8 cellular contexts compared by ENCODE assay signal in the genomic region with DNA sequence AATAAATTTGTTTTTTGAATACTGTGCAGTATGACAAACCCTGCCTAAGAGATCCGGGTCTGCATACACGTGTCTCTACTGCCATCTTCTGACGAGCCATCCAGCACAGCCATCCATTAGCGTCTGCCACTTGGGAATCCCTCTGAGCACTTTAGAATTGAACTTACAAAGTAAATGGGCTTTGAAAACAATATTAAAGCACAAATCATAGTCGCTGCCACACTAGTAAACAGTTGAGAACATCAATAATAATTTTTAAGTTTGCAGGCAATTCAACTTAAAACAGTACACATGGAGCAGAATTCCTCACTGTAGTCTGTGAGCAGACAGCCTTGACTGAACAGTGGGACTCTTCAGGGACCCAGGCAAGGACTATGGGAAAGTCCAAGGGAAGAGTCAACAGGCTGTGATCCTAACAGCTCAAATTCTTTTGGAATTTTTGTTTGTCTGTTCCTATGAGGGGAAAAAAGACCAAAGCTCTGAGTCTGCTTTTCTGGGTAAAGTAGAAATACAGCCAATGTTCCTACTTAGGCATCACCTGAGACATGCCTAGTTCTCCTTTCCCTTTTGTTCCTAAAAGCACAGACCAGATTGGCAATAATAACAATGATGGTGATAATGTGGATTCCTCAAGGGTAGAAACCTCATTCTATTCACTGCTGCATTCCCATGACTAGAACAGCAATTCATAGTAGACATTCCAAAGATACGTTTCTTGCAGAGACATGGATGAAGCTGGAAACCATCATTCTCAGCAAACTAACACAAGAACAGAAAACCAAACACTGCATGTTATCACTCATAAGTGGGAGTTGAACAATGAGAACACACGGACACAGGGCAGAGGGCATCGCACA.
DNase-seq lines count a peak whose midpoint lies in the region; ATAC-seq, FAIRE-seq and TF ChIP-seq lines count a peak whose summit lies in the region.

No MANE protein-coding gene starts in this region.

- peak; percentile 51 for ATAC-seq in GM19455 (IDR thresholded peaks at IDR 0.05; ENCODE audit: unreplicated experiment)
- peak; percentile 50 for ATAC-seq in HG03457 (IDR thresholded peaks at IDR 0.05; ENCODE audit: unreplicated experiment)
- peak; percentile 86 for ATAC-seq in activated CD8-positive, alpha-beta T cell treated with anti-CD3 and anti-CD28 coated beads, Interleukin-2, amount 10 ng/mL, durations not matched to agents 7 days and 5 days

- no peak for FAIRE-seq in D721Med (lab: Jason Lieb, UNC)

- CTCF ChIA-PET in activated CD8-positive, alpha-beta T cell treated with anti-CD3 and anti-CD28 coated beads, Interleukin-2, amount 10 ng/mL, durations not matched to agents 7 days and 5 days (lab: Charles Lee), result interaction anchor here (0.9 to 2.5 kb wide), 5 partner anchors 11 to 171 kb away, joined by 3 to 13 read pairs (median 3); no protein-coding TSS in a partner anchor

- peaks cover 5% of the 10 kb centered on the region for H3K4me1 Mint-ChIP-seq in activated CD8-positive, alpha-beta T cell treated with anti-CD3 and anti-CD28 coated beads, Interleukin-2, amount 10 ng/mL, durations not matched to agents 7 days and 5 days (ENCODE audit: low read depth)
- H3K4me1 Mint-ChIP-seq in endothelial cell (ENCODE audit: unreplicated experiment), result peaks cover under 1% of the 10 kb centered on the region
- peaks cover 8% of the 10 kb centered on the region for H3K4me1 Mint-ChIP-seq in stimulated activated naive CD8-positive, alpha-beta T cell treated with anti-CD3 and anti-CD28 coated beads, Interleukin-15, Interleukin-2, amounts not matched to agents 100 ng/mL and 50 ng/mL, for 24 hours (ENCODE audit: low read depth)

- TF ChIP-seq CTCF in D721Med (IDR thresholded peaks at IDR 0.05; ENCODE audit: insufficient read depth, missing control alignments) (peak; percentile 98), endothelial cell (IDR thresholded peaks at IDR 0.05; ENCODE audit: unreplicated experiment) (peak; percentile 54)

- H3K9me3 Mint-ChIP-seq in activated CD8-positive, alpha-beta T cell treated with anti-CD3 and anti-CD28 coated beads, Interleukin-2, amount 10 ng/mL, durations not matched to agents 7 days and 5 days (ENCODE audit: insufficient read depth), result no peaks in the 10 kb centered on the region
- no peaks in the 10 kb centered on the region for H3K9me3 Mint-ChIP-seq in endothelial cell (ENCODE audit: unreplicated experiment)
- no peaks in the 10 kb centered on the region for H3K9me3 Mint-ChIP-seq in stimulated activated naive CD8-positive, alpha-beta T cell treated with anti-CD3 and anti-CD28 coated beads, Interleukin-15, Interleukin-2, amounts not matched to agents 100 ng/mL and 50 ng/mL, for 24 hours

- no peak for DNase-seq in D721Med (ENCODE audit: insufficient read length, low spot score)
- peak; percentile 60 for DNase-seq in NCI-H526 treated with DMSO at 0.1 percent for 48 hours (lab: John Stamatoyannopoulos, UW)
- peak; percentile 68 for DNase-seq in activated CD8-positive, alpha-beta T cell treated with anti-CD3 and anti-CD28 coated beads, Interleukin-2, amount 10 ng/mL, durations not matched to agents 7 days and 5 days
- peak; percentile 67 for DNase-seq in endothelial cell (ENCODE audit: low spot score)
- DNase-seq in mucosa of gallbladder (ENCODE audit: low spot score), result peak; percentile 76

- H3K27me3 Mint-ChIP-seq in activated CD8-positive, alpha-beta T cell treated with anti-CD3 and anti-CD28 coated beads, Interleukin-2, amount 10 ng/mL, durations not matched to agents 7 days and 5 days (ENCODE audit: low read depth), result peaks cover 5% of the 10 kb centered on the region
- H3K27me3 Mint-ChIP-seq in endothelial cell (ENCODE audit: unreplicated experiment), result peaks cover 10% of the 10 kb centered on the region
- H3K27me3 Mint-ChIP-seq in stimulated activated naive CD8-positive, alpha-beta T cell treated with anti-CD3 and anti-CD28 coated beads, Interleukin-15, Interleukin-2, amounts not matched to agents 100 ng/mL and 50 ng/mL, for 24 hours, result peaks cover 4% of the 10 kb centered on the region

- H3K36me3 Mint-ChIP-seq in activated CD8-positive, alpha-beta T cell treated with anti-CD3 and anti-CD28 coated beads, Interleukin-2, amount 10 ng/mL, durations not matched to agents 7 days and 5 days (ENCODE audit: low read depth), result no peaks in the 10 kb centered on the region
- no peaks in the 10 kb centered on the region for H3K36me3 Mint-ChIP-seq in endothelial cell (ENCODE audit: low read depth, unreplicated experiment)
- H3K36me3 Mint-ChIP-seq in stimulated activated naive CD8-positive, alpha-beta T cell treated with anti-CD3 and anti-CD28 coated beads, Interleukin-15, Interleukin-2, amounts not matched to agents 100 ng/mL and 50 ng/mL, for 24 hours (ENCODE audit: low read depth), result no peaks in the 10 kb centered on the region

- no peak overlapping the region for H3K27ac Mint-ChIP-seq in activated CD8-positive, alpha-beta T cell treated with anti-CD3 and anti-CD28 coated beads, Interleukin-2, amount 10 ng/mL, durations not matched to agents 7 days and 5 days
- H3K27ac Mint-ChIP-seq in endothelial cell (ENCODE audit: unreplicated experiment), result no peak overlapping the region
- peak overlapping the region; percentile 10 for H3K27ac Mint-ChIP-seq in stimulated activated naive CD8-positive, alpha-beta T cell treated with anti-CD3 and anti-CD28 coated beads, Interleukin-15, Interleukin-2, amounts not matched to agents 100 ng/mL and 50 ng/mL, for 24 hours

- no peak overlapping the region for H3K4me3 Mint-ChIP-seq in activated CD8-positive, alpha-beta T cell treated with anti-CD3 and anti-CD28 coated beads, Interleukin-2, amount 10 ng/mL, durations not matched to agents 7 days and 5 days
- H3K4me3 Mint-ChIP-seq in endothelial cell (ENCODE audit: unreplicated experiment), result no peak overlapping the region
- H3K4me3 Mint-ChIP-seq in stimulated activated naive CD8-positive, alpha-beta T cell treated with anti-CD3 and anti-CD28 coated beads, Interleukin-15, Interleukin-2, amounts not matched to agents 100 ng/mL and 50 ng/mL, for 24 hours, result no peak overlapping the region

- POLR2A ChIA-PET in activated CD8-positive, alpha-beta T cell treated with anti-CD3 and anti-CD28 coated beads, Interleukin-2, amount 10 ng/mL, durations not matched to agents 7 days and 5 days (lab: Charles Lee), result no interaction called here
